ENCODE assay signal across 16 cellular contexts in genomic region chr11:134021326-134021725, GRCh38. TPM values are rescaled to one million over a fixed set of nuclear protein-coding genes. Genes with fewer than 3 reads are reported as not detected.
A peak's percentile ranks its signal among the peaks of the same experiment; 100 is the strongest.
DNase-seq lines count a peak whose midpoint lies in the region; ATAC-seq and TF ChIP-seq lines count a peak whose summit lies in the region.
"Had no signal": no experiment of that assay in that cellular context is flagged by ENCODE, and none has a peak within 500 bp of the region (broad histone marks: within the 10 kb centered on the region; RNA-seq: fewer than 3 reads in every experiment).

No MANE protein-coding gene starts in this region.

- intact Hi-C loops in left ventricle myocardium superior (cut with micrococcal nuclease): loop anchor here (10.0 kb wide), 1 partner anchor 57 kb away; no protein-coding TSS in a partner anchor
- intact Hi-C loops in cardiac septum (cut with DNase I): no loop called here
- intact Hi-C loops in dorsolateral prefrontal cortex (cut with DNase I): no loop called here

- no peaks in the 10 kb centered on the region for H4K20me1 ChIP-seq in MM.1S (ENCODE audit: insufficient read depth, low read length)

- DNase-seq in left ventricle myocardium superior (peak; percentile 4), cardiac septum (ENCODE audit: low spot score) (no peak), dorsolateral prefrontal cortex (no peak), retina (peak; percentile 4), SKM-1 treated with dmso at 0.1 percent for 144 hours (lab: John Stamatoyannopoulos, UW; ENCODE audit: unreplicated experiment) (no peak), MM.1S (no peak)
- DNase-seq: C1 segment of cervical spinal cord; Caco-2; CD4-positive, alpha-beta memory T cell; DMS153; DND-41; H9 had no signal

- H3K27ac ChIP-seq in dorsolateral prefrontal cortex: peak overlapping the region in 40 of 59 donors; percentile 1 to 83 (median 50)
- no peak overlapping the region for H3K27ac ChIP-seq in MM.1S (ENCODE audit: low read length)
- H3K27ac ChIP-seq: 22Rv1 had no signal

- H3K9ac ChIP-seq in MM.1S (ENCODE audit: low read length): no peak overlapping the region

- no peaks in the 10 kb centered on the region for H3K79me2 ChIP-seq in MM.1S (ENCODE audit: low read length)

- peaks cover 0 to 11% (median 0%) of the 10 kb centered on the region in 45 donors for H3K27me3 ChIP-seq in dorsolateral prefrontal cortex
- no peaks in the 10 kb centered on the region for H3K27me3 ChIP-seq in MM.1S (replicated peaks; ENCODE audit: insufficient read depth, low read length)

- TF ChIP-seq CTCF in dorsolateral prefrontal cortex (IDR thresholded peaks at IDR 0.05 in 54 of 56, conservative IDR thresholded peaks at IDR 0.05 in 2 of 56; ENCODE audit: low read depth in 1 of 56, partially characterized antibody in 56 of 56) (no peak), MM.1S (IDR thresholded peaks at IDR 0.05; ENCODE audit: low read length) (no peak)

- no peaks in the 10 kb centered on the region for H3K9me3 ChIP-seq in MM.1S (replicated peaks; ENCODE audit: insufficient read depth, low read length)
- H3K9me3 ChIP-seq: Caco-2 had no signal

- H3K4me1 ChIP-seq in MM.1S (ENCODE audit: low read length): no peaks in the 10 kb centered on the region
- H3K4me1 ChIP-seq: Caco-2 had no signal

- H3K4me3 ChIP-seq in dorsolateral prefrontal cortex (no peak overlapping the region), MM.1S (ENCODE audit: low read length) (no peak overlapping the region)
- H3K4me3 ChIP-seq: GM23338 had no signal

- ATAC-seq in left ventricle myocardium superior (no peak), HG02588 (IDR thresholded peaks at IDR 0.05; ENCODE audit: unreplicated experiment) (no peak)
- ATAC-seq: GM23338, HCT116 had no signal

- H3K9me2 ChIP-seq in MM.1S (replicated peaks; ENCODE audit: insufficient read depth, low read length): no peaks in the 10 kb centered on the region

- H2AFZ ChIP-seq in MM.1S (ENCODE audit: low read length): no peak overlapping the region
- H2AFZ ChIP-seq: GM23338 had no signal

- H3F3A ChIP-seq in MM.1S (ENCODE audit: insufficient read depth, low read length): no peaks in the 10 kb centered on the region

- H3K4me2 ChIP-seq in MM.1S (ENCODE audit: low read depth, low read length): no peak overlapping the region
- H3K4me2 ChIP-seq: GM23338 had no signal

- H3K36me3 ChIP-seq in MM.1S (replicated peaks; ENCODE audit: insufficient read depth, low read length): no peaks in the 10 kb centered on the region

RNA-seq across cellular contexts. Expression of gene JAM3, which starts 47.5 kb away (rescaled TPM):
- 18.3 TPM for total RNA-seq in left ventricle myocardium superior
- 46.5 TPM for total RNA-seq in cardiac septum
- 100 to 1,000 TPM in 42 of 120 experiments, 10 to 100 TPM in 78; 43.5 to 270 (median 90.6) TPM for total RNA-seq in dorsolateral prefrontal cortex

Comparison
In these comparisons a context has a peak if more than half of its experiments do, and no peak if none do; other contexts are left out.
1. DNase-seq: peak in left ventricle myocardium superior (single experiment) and retina (single experiment); none in cardiac septum (single experiment), dorsolateral prefrontal cortex (0 of 10), SKM-1 treated with dmso at 0.1 percent for 144 hours (single experiment) and MM.1S (single experiment).